2 cellular contexts compared by ENCODE assay signal in the genomic region with DNA sequence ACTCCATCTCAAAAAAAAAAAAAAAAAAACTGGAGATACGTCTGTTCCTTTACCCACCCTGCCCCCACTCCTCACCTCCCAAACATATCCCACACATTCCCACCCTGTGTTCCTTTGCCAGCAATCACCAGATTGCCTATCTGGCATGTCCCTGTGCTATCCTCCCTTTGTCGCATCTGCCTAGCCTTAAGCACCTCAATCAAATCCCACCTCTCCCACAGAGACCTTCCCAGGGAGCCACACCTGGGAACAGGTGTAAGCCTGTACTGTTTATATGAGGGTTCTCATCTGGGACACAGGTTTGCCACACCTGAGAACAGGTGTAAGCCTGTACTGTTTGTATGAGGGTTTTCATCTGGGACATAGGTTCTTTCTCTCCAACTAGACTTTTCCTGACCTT.
TF ChIP-seq lines count a peak whose summit lies in the region.

No MANE protein-coding gene starts in this region.

TF ChIP-seq in IMR-90, 13 proteins besides CTCF, POLR2A, EP300 and RAD21:
- TF ChIP-seq RCOR1 (IDR thresholded peaks at IDR 0.05; ENCODE audit: insufficient replicate concordance, low read length) (no peak), FOS (IDR thresholded peaks at IDR 0.05; ENCODE audit: low read depth, low read length) (no peak), BHLHE40 (IDR thresholded peaks at IDR 0.05; ENCODE audit: low read depth, low read length) (no peak), MXI1 (IDR thresholded peaks at IDR 0.05; ENCODE audit: borderline replicate concordance, low read depth, low read length) (no peak), NFE2L2 (IDR thresholded peaks at IDR 0.05; ENCODE audit: low read depth, low read length) (no peak), RFX5 (IDR thresholded peaks at IDR 0.05; ENCODE audit: low read depth, low read length) (no peak)
- TF ChIP-seq, protein P1, sequence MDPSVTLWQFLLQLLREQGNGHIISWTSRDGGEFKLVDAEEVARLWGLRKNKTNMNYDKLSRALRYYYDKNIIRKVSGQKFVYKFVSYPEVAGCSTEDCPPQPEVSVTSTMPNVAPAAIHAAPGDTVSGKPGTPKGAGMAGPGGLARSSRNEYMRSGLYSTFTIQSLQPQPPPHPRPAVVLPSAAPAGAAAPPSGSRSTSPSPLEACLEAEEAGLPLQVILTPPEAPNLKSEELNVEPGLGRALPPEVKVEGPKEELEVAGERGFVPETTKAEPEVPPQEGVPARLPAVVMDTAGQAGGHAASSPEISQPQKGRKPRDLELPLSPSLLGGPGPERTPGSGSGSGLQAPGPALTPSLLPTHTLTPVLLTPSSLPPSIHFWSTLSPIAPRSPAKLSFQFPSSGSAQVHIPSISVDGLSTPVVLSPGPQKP (IDR thresholded peaks at IDR 0.05; ENCODE audit: borderline replicate concordance, low read depth, low read length), result no peak

TF ChIP-seq in H1, 55 proteins besides CTCF, POLR2A, EP300 and RAD21:
- no peak for TF ChIP-seq EZH2 (IDR thresholded peaks at IDR 0.05; ENCODE audit: low read depth, low read length, severe bottlenecking)
- no peak for TF ChIP-seq SIN3A (conservative IDR thresholded peaks at IDR 0.05 in 1 of 2, IDR thresholded peaks at IDR 0.05 in 1 of 2; ENCODE audit: low read depth in 1 of 2, low read length in 2 of 2)
- TF ChIP-seq YY1 (IDR thresholded peaks at IDR 0.05; ENCODE audit: low read depth, low read length), result no peak
- TF ChIP-seq BRCA1 (IDR thresholded peaks at IDR 0.05; ENCODE audit: low read depth, low read length), result no peak
- no peak for TF ChIP-seq SIX5 (IDR thresholded peaks at IDR 0.05; ENCODE audit: low read depth, low read length)
- no peak for TF ChIP-seq CHD2 (IDR thresholded peaks at IDR 0.05; ENCODE audit: low read length)
- TF ChIP-seq POLR2AphosphoS5 (IDR thresholded peaks at IDR 0.05; ENCODE audit: low read depth, low read length), result no peak
- TF ChIP-seq RBBP5 (IDR thresholded peaks at IDR 0.05; ENCODE audit: borderline replicate concordance, low read depth, low read length), result no peak
- TF ChIP-seq, protein P2, sequence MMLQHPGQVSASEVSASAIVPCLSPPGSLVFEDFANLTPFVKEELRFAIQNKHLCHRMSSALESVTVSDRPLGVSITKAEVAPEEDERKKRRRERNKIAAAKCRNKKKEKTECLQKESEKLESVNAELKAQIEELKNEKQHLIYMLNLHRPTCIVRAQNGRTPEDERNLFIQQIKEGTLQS (IDR thresholded peaks at IDR 0.05; ENCODE audit: insufficient read depth, low read depth, low read length), result no peak
- no peak for TF ChIP-seq CBX5 (IDR thresholded peaks at IDR 0.05; ENCODE audit: low read depth, low read length)
- no peak for TF ChIP-seq CEBPB (IDR thresholded peaks at IDR 0.05; ENCODE audit: low read depth, low read length)
- TF ChIP-seq EGR1 (IDR thresholded peaks at IDR 0.05; ENCODE audit: borderline replicate concordance, low read depth, low read length), result no peak
- TF ChIP-seq CHD1 (IDR thresholded peaks at IDR 0.05; ENCODE audit: low read depth, low read length), result no peak
- TF ChIP-seq HDAC6 (IDR thresholded peaks at IDR 0.05; ENCODE audit: low read depth, low read length), result no peak
- TF ChIP-seq, protein P3, sequence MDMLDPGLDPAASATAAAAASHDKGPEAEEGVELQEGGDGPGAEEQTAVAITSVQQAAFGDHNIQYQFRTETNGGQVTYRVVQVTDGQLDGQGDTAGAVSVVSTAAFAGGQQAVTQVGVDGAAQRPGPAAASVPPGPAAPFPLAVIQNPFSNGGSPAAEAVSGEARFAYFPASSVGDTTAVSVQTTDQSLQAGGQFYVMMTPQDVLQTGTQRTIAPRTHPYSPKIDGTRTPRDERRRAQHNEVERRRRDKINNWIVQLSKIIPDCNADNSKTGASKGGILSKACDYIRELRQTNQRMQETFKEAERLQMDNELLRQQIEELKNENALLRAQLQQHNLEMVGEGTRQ (IDR thresholded peaks at IDR 0.05; ENCODE audit: low read length), result no peak
TF ChIP-seq in H1: peak in this region for 0.
